ENCODE assay signal across 1 cellular context in genomic region chrX:130231184-130231583, GRCh38. TPM values are rescaled to one million over a fixed set of nuclear protein-coding genes. Genes with fewer than 3 reads are reported as not detected.
"Had no signal": no experiment of that assay in that cellular context is flagged by ENCODE, and none has a peak within 500 bp of the region (broad histone marks: within the 10 kb centered on the region; RNA-seq: fewer than 3 reads in every experiment).

No MANE protein-coding gene starts in this region.

RNA-seq across cellular contexts. Expression of gene RAB33A, which starts 59.4 kb away (rescaled TPM):
- total RNA-seq: G401 had no signal
